1 cellular context compared by ENCODE assay signal in the genomic region with DNA sequence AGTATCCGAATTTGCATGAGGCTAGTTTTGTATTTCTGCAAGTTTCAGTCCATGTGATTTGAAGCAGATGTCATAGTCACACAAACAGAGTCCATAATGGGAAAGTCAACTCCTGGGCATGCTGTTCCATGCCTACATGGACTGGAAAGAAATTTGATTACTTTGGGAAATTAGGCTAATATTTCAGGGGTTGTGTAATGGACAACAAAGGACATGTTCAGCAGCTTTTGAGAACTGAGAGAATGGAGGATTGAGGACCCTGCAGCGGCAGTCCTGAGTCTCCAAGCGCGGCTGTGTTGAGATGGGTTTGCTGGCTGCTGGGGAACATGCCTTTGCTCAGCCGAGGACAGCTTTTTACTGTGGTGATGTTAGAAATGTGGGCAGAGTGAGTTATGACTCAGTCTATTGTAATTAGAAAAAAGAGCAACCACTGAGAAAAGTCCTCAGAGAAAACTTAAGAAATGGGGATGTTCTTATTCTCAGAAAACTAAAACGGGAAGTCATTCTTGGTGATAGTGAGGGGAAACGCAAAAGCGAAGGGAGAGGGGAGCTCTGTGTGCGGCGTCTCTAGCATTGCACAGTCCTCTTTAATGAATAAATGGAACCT.
TF ChIP-seq lines count a peak whose summit lies in the region.

No MANE protein-coding gene starts in this region.

TF ChIP-seq in GM12878, 131 proteins besides CTCF, POLR2A, EP300 and RAD21 (continued from another document and continues in another):
- TF ChIP-seq PKNOX1 (IDR thresholded peaks at IDR 0.05) = peak; percentile 6; the same call in 1 of the 2 replicates
- peak; percentile 66 for TF ChIP-seq KLF5 (IDR thresholded peaks at IDR 0.05; ENCODE audit: partially characterized antibody)
- no peak for TF ChIP-seq POLR2AphosphoS2 (IDR thresholded peaks at IDR 0.05; ENCODE audit: low read depth, low read length)
- peak; percentile 80 for TF ChIP-seq MXI1 (IDR thresholded peaks at IDR 0.05; ENCODE audit: low read depth, low read length)
- TF ChIP-seq, protein P1, sequence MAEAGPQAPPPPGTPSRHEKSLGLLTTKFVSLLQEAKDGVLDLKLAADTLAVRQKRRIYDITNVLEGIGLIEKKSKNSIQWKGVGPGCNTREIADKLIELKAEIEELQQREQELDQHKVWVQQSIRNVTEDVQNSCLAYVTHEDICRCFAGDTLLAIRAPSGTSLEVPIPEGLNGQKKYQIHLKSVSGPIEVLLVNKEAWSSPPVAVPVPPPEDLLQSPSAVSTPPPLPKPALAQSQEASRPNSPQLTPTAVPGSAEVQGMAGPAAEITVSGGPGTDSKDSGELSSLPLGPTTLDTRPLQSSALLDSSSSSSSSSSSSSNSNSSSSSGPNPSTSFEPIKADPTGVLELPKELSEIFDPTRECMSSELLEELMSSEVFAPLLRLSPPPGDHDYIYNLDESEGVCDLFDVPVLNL (IDR thresholded peaks at IDR 0.05; ENCODE audit: low read depth, low read length) = no peak
- peak; percentile 96 for TF ChIP-seq RUNX3 (IDR thresholded peaks at IDR 0.05; ENCODE audit: low read length)
- TF ChIP-seq, protein P2, sequence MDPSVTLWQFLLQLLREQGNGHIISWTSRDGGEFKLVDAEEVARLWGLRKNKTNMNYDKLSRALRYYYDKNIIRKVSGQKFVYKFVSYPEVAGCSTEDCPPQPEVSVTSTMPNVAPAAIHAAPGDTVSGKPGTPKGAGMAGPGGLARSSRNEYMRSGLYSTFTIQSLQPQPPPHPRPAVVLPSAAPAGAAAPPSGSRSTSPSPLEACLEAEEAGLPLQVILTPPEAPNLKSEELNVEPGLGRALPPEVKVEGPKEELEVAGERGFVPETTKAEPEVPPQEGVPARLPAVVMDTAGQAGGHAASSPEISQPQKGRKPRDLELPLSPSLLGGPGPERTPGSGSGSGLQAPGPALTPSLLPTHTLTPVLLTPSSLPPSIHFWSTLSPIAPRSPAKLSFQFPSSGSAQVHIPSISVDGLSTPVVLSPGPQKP (IDR thresholded peaks at IDR 0.05; ENCODE audit: low read depth, low read length) = no peak
- TF ChIP-seq PML (IDR thresholded peaks at IDR 0.05; ENCODE audit: low read length) = peak; percentile 71; the same call in 1 of the 2 replicates
- peak; percentile 81 for TF ChIP-seq IRF4 (IDR thresholded peaks at IDR 0.05; ENCODE audit: low read depth, low read length)
- no peak for TF ChIP-seq GABPA (IDR thresholded peaks at IDR 0.05; ENCODE audit: low read depth)
- no peak for TF ChIP-seq SRF (IDR thresholded peaks at IDR 0.05; ENCODE audit: low read depth in 2 of 2, low read length in 2 of 2)
- no peak for TF ChIP-seq SREBF2 (IDR thresholded peaks at IDR 0.05; ENCODE audit: low read length)
- no peak for TF ChIP-seq CHD1 (IDR thresholded peaks at IDR 0.05; ENCODE audit: low read depth, low read length)
- TF ChIP-seq SIN3A (IDR thresholded peaks at IDR 0.05; ENCODE audit: low read depth, low read length) = no peak
- no peak for TF ChIP-seq SUPT20H (IDR thresholded peaks at IDR 0.05; ENCODE audit: borderline replicate concordance, control insufficient read depth, low read depth, low read length)
- no peak for TF ChIP-seq PAX8 (IDR thresholded peaks at IDR 0.05)
- no peak for TF ChIP-seq FOS (IDR thresholded peaks at IDR 0.05; ENCODE audit: borderline replicate concordance, extremely low read depth, insufficient read length)
- TF ChIP-seq, protein P3, sequence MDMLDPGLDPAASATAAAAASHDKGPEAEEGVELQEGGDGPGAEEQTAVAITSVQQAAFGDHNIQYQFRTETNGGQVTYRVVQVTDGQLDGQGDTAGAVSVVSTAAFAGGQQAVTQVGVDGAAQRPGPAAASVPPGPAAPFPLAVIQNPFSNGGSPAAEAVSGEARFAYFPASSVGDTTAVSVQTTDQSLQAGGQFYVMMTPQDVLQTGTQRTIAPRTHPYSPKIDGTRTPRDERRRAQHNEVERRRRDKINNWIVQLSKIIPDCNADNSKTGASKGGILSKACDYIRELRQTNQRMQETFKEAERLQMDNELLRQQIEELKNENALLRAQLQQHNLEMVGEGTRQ (IDR thresholded peaks at IDR 0.05; ENCODE audit: borderline replicate concordance, low read depth, low read length) = no peak
- TF ChIP-seq, protein P4, sequence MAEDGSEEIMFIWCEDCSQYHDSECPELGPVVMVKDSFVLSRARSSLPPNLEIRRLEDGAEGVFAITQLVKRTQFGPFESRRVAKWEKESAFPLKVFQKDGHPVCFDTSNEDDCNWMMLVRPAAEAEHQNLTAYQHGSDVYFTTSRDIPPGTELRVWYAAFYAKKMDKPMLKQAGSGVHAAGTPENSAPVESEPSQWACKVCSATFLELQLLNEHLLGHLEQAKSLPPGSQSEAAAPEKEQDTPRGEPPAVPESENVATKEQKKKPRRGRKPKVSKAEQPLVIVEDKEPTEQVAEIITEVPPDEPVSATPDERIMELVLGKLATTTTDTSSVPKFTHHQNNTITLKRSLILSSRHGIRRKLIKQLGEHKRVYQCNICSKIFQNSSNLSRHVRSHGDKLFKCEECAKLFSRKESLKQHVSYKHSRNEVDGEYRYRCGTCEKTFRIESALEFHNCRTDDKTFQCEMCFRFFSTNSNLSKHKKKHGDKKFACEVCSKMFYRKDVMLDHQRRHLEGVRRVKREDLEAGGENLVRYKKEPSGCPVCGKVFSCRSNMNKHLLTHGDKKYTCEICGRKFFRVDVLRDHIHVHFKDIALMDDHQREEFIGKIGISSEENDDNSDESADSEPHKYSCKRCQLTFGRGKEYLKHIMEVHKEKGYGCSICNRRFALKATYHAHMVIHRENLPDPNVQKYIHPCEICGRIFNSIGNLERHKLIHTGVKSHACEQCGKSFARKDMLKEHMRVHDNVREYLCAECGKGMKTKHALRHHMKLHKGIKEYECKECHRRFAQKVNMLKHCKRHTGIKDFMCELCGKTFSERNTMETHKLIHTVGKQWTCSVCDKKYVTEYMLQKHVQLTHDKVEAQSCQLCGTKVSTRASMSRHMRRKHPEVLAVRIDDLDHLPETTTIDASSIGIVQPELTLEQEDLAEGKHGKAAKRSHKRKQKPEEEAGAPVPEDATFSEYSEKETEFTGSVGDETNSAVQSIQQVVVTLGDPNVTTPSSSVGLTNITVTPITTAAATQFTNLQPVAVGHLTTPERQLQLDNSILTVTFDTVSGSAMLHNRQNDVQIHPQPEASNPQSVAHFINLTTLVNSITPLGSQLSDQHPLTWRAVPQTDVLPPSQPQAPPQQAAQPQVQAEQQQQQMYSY (CRISPR knock-in tag; IDR thresholded peaks at IDR 0.05) = no peak
- TF ChIP-seq RFX5 (IDR thresholded peaks at IDR 0.05; ENCODE audit: low read depth, low read length) = no peak
- TF ChIP-seq CHD2 (IDR thresholded peaks at IDR 0.05; ENCODE audit: borderline replicate concordance, low read depth, low read length) = peak; percentile 46; the same call in 1 of the 2 replicates
- no peak for TF ChIP-seq SUZ12 (IDR thresholded peaks at IDR 0.05; ENCODE audit: unreplicated experiment)
- TF ChIP-seq STAT3 (IDR thresholded peaks at IDR 0.05; ENCODE audit: low read depth, low read length) = no peak
- TF ChIP-seq TBL1XR1 (IDR thresholded peaks at IDR 0.05; ENCODE audit: low read depth, low read length) = peak; percentile 86
- TF ChIP-seq MAX (IDR thresholded peaks at IDR 0.05; ENCODE audit: low read depth, low read length) = 0 out of 2 replicates have a peak, but pooled peaks have one; percentile 16
- TF ChIP-seq SPI1 (IDR thresholded peaks at IDR 0.05; ENCODE audit: borderline replicate concordance, insufficient read depth, low read depth, low read length) = peak; percentile 94
- peak; percentile 87 for TF ChIP-seq POLR2AphosphoS5 (IDR thresholded peaks at IDR 0.05; ENCODE audit: low read length)
- peak; percentile 5 for TF ChIP-seq RELA (IDR thresholded peaks at IDR 0.05; ENCODE audit: borderline replicate concordance, partially characterized antibody)
- no peak for TF ChIP-seq KAT2A (conservative IDR thresholded peaks at IDR 0.05; ENCODE audit: control insufficient read depth, low read depth, low read length)
- TF ChIP-seq JUND (IDR thresholded peaks at IDR 0.05; ENCODE audit: low read depth, low read length) = peak; percentile 85; the same call in 1 of the 2 replicates
- peak; percentile 92 to 93 for TF ChIP-seq IKZF2 (IDR thresholded peaks at IDR 0.05)
- peak in 1 of 2 experiments; percentile 76; a peak in 2 of 4 replicates for TF ChIP-seq ETV6 (conservative IDR thresholded peaks at IDR 0.05 in 1 of 2, IDR thresholded peaks at IDR 0.05 in 1 of 2; ENCODE audit: borderline replicate concordance in 1 of 2, low read depth in 1 of 2)
- TF ChIP-seq HDGF (IDR thresholded peaks at IDR 0.05) = no peak
- no peak for TF ChIP-seq MYC (IDR thresholded peaks at IDR 0.05; ENCODE audit: insufficient read depth, insufficient read length, insufficient replicate concordance, low read length, severe bottlenecking)
- no peak for TF ChIP-seq NFXL1 (IDR thresholded peaks at IDR 0.05; ENCODE audit: borderline replicate concordance)
- peak; percentile 82 for TF ChIP-seq PAX5 (IDR thresholded peaks at IDR 0.05; ENCODE audit: borderline replicate concordance, low read depth, low read length)
- TF ChIP-seq MEF2B (IDR thresholded peaks at IDR 0.05; ENCODE audit: partially characterized antibody, poor library complexity, severe bottlenecking) = peak; percentile 87
- TF ChIP-seq ZBED1 (IDR thresholded peaks at IDR 0.05; ENCODE audit: borderline replicate concordance) = peak; percentile 75
- TF ChIP-seq RAD51 (IDR thresholded peaks at IDR 0.05) = peak; percentile 18
- no peak for TF ChIP-seq NRF1 (conservative IDR thresholded peaks at IDR 0.05; ENCODE audit: low read depth, low read length)
- TF ChIP-seq CREM (IDR thresholded peaks at IDR 0.05; ENCODE audit: low read depth) = peak; percentile 84; the same call in 1 of the 2 replicates
- TF ChIP-seq CREB1 (IDR thresholded peaks at IDR 0.05; ENCODE audit: low read depth) = peak; percentile 70; the same call in 1 of the 2 replicates
- TF ChIP-seq EGR1 (IDR thresholded peaks at IDR 0.05; ENCODE audit: borderline replicate concordance in 1 of 2, low read depth in 2 of 2, low read length in 2 of 2) = no peak
- TF ChIP-seq ATF7 (IDR thresholded peaks at IDR 0.05; ENCODE audit: low read depth) = peak; percentile 93
- no peak for TF ChIP-seq NFYA (IDR thresholded peaks at IDR 0.05; ENCODE audit: borderline replicate concordance, low read depth, low read length)
- no peak for TF ChIP-seq ZNF274 (IDR thresholded peaks at IDR 0.05; ENCODE audit: insufficient read depth, insufficient read length)
- TF ChIP-seq EZH2 (IDR thresholded peaks at IDR 0.05; ENCODE audit: borderline replicate concordance, control insufficient read depth, low read depth, low read length) = no peak
- TF ChIP-seq NR2C2 (IDR thresholded peaks at IDR 0.05; ENCODE audit: borderline replicate concordance, control insufficient read depth, insufficient read length, low read depth) = no peak
- no peak for TF ChIP-seq HDAC2 (IDR thresholded peaks at IDR 0.05)
- TF ChIP-seq, protein P5, sequence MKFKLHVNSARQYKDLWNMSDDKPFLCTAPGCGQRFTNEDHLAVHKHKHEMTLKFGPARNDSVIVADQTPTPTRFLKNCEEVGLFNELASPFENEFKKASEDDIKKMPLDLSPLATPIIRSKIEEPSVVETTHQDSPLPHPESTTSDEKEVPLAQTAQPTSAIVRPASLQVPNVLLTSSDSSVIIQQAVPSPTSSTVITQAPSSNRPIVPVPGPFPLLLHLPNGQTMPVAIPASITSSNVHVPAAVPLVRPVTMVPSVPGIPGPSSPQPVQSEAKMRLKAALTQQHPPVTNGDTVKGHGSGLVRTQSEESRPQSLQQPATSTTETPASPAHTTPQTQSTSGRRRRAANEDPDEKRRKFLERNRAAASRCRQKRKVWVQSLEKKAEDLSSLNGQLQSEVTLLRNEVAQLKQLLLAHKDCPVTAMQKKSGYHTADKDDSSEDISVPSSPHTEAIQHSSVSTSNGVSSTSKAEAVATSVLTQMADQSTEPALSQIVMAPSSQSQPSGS (IDR thresholded peaks at IDR 0.05; ENCODE audit: low read length) = peak; percentile 96
- no peak for TF ChIP-seq ZNF592 (IDR thresholded peaks at IDR 0.05)
- peak; percentile 45; the same call in 1 of the 2 replicates for TF ChIP-seq YY1 (IDR thresholded peaks at IDR 0.05; ENCODE audit: low read depth, low read length)
- no peak for TF ChIP-seq ZNF217 (IDR thresholded peaks at IDR 0.05)
